8 cellular contexts compared by ENCODE assay signal in the genomic region with DNA sequence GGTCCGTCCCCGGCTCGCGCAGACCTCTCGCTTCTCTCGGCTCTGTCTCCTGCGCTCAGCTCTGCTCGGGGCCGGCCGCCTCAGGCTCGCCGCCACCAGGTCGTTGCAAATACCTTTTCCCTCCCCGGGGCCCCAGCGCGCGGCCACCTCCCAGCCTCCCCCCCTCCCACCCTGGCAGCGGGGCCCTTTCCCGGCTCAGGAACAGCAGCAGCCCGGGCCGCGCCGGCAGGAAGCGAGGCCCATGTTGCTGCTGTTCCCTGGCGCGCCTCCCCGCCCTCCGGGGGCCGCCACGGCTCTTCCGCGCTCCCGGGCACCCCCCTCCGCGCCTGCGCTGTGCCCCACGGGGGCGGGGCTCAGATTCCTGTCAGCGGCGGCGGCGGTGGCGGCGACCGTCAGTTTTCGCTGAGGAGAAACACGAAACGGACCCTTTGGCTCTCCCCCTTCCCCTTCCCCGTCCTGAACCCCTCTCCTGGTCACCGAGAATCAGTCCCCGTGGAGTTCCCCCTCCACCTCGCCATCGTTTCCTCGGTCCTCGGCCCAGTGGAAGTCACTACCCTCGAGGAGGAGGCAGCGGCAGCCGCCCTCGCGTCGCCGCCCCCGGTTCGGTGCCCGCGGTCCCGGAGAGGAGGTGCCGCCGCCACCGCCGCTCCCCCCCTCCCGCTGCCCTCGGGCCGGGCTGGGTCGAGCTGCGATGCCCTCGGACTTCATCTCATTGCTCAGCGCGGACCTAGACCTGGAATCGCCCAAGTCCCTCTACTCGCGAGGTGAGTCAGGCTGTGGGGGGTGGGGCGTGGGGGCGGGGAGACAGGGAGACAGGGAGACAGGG. TPM values are rescaled to one million over a fixed set of nuclear protein-coding genes. Genes with fewer than 3 reads are reported as not detected.
DNase-seq lines count a peak whose midpoint lies in the region; ATAC-seq lines count a peak whose summit lies in the region.

A gene with protein sequence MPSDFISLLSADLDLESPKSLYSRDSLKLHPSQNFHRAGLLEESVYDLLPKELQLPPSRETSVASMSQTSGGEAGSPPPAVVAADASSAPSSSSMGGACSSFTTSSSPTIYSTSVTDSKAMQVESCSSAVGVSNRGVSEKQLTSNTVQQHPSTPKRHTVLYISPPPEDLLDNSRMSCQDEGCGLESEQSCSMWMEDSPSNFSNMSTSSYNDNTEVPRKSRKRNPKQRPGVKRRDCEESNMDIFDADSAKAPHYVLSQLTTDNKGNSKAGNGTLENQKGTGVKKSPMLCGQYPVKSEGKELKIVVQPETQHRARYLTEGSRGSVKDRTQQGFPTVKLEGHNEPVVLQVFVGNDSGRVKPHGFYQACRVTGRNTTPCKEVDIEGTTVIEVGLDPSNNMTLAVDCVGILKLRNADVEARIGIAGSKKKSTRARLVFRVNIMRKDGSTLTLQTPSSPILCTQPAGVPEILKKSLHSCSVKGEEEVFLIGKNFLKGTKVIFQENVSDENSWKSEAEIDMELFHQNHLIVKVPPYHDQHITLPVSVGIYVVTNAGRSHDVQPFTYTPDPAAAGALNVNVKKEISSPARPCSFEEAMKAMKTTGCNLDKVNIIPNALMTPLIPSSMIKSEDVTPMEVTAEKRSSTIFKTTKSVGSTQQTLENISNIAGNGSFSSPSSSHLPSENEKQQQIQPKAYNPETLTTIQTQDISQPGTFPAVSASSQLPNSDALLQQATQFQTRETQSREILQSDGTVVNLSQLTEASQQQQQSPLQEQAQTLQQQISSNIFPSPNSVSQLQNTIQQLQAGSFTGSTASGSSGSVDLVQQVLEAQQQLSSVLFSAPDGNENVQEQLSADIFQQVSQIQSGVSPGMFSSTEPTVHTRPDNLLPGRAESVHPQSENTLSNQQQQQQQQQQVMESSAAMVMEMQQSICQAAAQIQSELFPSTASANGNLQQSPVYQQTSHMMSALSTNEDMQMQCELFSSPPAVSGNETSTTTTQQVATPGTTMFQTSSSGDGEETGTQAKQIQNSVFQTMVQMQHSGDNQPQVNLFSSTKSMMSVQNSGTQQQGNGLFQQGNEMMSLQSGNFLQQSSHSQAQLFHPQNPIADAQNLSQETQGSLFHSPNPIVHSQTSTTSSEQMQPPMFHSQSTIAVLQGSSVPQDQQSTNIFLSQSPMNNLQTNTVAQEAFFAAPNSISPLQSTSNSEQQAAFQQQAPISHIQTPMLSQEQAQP (N-terminal part only) (plus strand): TSS at position 356 of the 826 bp plus-strand sequence. CDS start 336 bp downstream, at position 692.

- CTCF ChIA-PET in CD4-positive, alpha-beta memory T cell (lab: Charles Lee; ENCODE audit: partially characterized antibody): interaction anchor here (1.1 kb wide), 1 partner anchor 9 kb away, joined by 3 read pairs; no protein-coding TSS in a partner anchor

- DNase-seq in CD4-positive, alpha-beta memory T cell: peak; percentile 82 to 99 (median 92)
- peak; percentile 74 for DNase-seq in OCI-M2 (lab: John Stamatoyannopoulos, UW; ENCODE audit: unreplicated experiment)
- DNase-seq in activated T-cell treated with anti-CD3 and anti-CD28 coated beads for 48 hours (ENCODE audit: low read depth): peak; percentile 93
- DNase-seq in epithelial cell of prostate (ENCODE audit: low read depth, low spot score): peak; percentile 16
- peak; percentile 88 for DNase-seq in mucosa of gallbladder (ENCODE audit: low spot score)
- DNase-seq in stimulated activated CD8-positive, alpha-beta memory T cell treated with anti-CD3 and anti-CD28 coated beads, Interleukin-4, amount 100 ng/mL, for 24 hours (ENCODE audit: low read depth): peak; percentile 82

- peak within 1 kb of the TSS; percentile 91 for H3K27ac ChIP-seq in CD4-positive, alpha-beta memory T cell (ENCODE audit: low read depth, low read length)
- peak within 1 kb of the TSS; percentile 95 for H3K27ac ChIP-seq in epithelial cell of prostate

- peak within 1 kb of the TSS; percentile 94 to 99 (median 97) for H3K27ac Mint-ChIP-seq in CD4-positive, alpha-beta memory T cell
- peak within 1 kb of the TSS; percentile 96 to 100 (median 98) for H3K27ac Mint-ChIP-seq in IgD-negative memory B cell

- intact Hi-C loops in CD4-positive, alpha-beta memory T cell (cut with micrococcal nuclease): loop anchor here (1.0 to 2.0 kb wide), 4 partner anchors 71 to 255 kb away; a partner anchor contains a TSS

- H3K9me3 Mint-ChIP-seq in CD4-positive, alpha-beta memory T cell: no peaks in the 10 kb centered on the region
- H3K9me3 Mint-ChIP-seq in IgD-negative memory B cell: no peaks in the 10 kb centered on the region

- peak; percentile 51 for ATAC-seq in GM21381 (IDR thresholded peaks at IDR 0.05; ENCODE audit: unreplicated experiment)

- no peaks in the 10 kb centered on the region for H3K36me3 ChIP-seq in CD4-positive, alpha-beta memory T cell (ENCODE audit: insufficient read depth, low read length)

- no peaks in the 10 kb centered on the region for H3K9me3 ChIP-seq in CD4-positive, alpha-beta memory T cell (ENCODE audit: control insufficient read depth in 1 of 2, low read length in 2 of 2)

- POLR2A ChIA-PET in CD4-positive, alpha-beta memory T cell (lab: Charles Lee; ENCODE audit: partially characterized antibody): interaction anchor here (0.5 to 2.9 kb wide), 11 partner anchors 14 to 433 kb away, joined by 3 to 17 read pairs (median 3); a partner anchor contains a TSS

- H3K27me3 Mint-ChIP-seq in CD4-positive, alpha-beta memory T cell: no peaks in the 10 kb centered on the region
- H3K27me3 Mint-ChIP-seq in IgD-negative memory B cell: no peaks in the 10 kb centered on the region

- peaks cover 0 to 20% of the 10 kb centered on the region in 2 donors for H3K36me3 Mint-ChIP-seq in CD4-positive, alpha-beta memory T cell
- no peaks in the 10 kb centered on the region for H3K36me3 Mint-ChIP-seq in IgD-negative memory B cell

- H3K27me3 ChIP-seq in CD4-positive, alpha-beta memory T cell (ENCODE audit: insufficient read depth, low read length): no peaks in the 10 kb centered on the region

- H3K4me3 ChIP-seq in CD4-positive, alpha-beta memory T cell (ENCODE audit: low read length in 2 of 2): peak within 1 kb of the TSS; percentile 92

- H3K4me1 ChIP-seq in CD4-positive, alpha-beta memory T cell (ENCODE audit: insufficient read depth, low read length): peaks cover 44% of the 10 kb centered on the region

- peak within 1 kb of the TSS; percentile 92 to 99 (median 98) for H3K4me3 Mint-ChIP-seq in CD4-positive, alpha-beta memory T cell
- peak within 1 kb of the TSS; percentile 95 to 100 (median 99) for H3K4me3 Mint-ChIP-seq in IgD-negative memory B cell

- peaks cover 28 to 58% (median 37%) of the 10 kb centered on the region in 4 donors for H3K4me1 Mint-ChIP-seq in CD4-positive, alpha-beta memory T cell
- peaks cover 30 to 32% (median 31%) of the 10 kb centered on the region in 3 donors for H3K4me1 Mint-ChIP-seq in IgD-negative memory B cell

RNA-seq across cellular contexts. Expression of the gene that starts here (rescaled TPM):
- 10 to 100 TPM; 29.2 to 35.6 TPM for total RNA-seq in CD4-positive, alpha-beta memory T cell
- polyA plus RNA-seq in CD4-positive, alpha-beta memory T cell: 1 to 10 TPM; 1.8 to 8.3 TPM
- 9.5 TPM for polyA plus RNA-seq in IgD-negative memory B cell
- total RNA-seq in mucosa of gallbladder: 31.4 TPM

Comparison
In these comparisons a context has a peak if more than half of its experiments do, and no peak if none do; other contexts are left out.
1. Peak in every context shown above with its lines: DNase-seq, ATAC-seq, H3K4me3 ChIP-seq and H3K27ac ChIP-seq.
2. DNase-seq: peak in every context shown above with its lines; median percentile 93 in activated T-cell treated with anti-CD3 and anti-CD28 coated beads for 48 hours; 92 in CD4-positive, alpha-beta memory T cell; 88 in mucosa of gallbladder; 82 in stimulated activated CD8-positive, alpha-beta memory T cell treated with anti-CD3 and anti-CD28 coated beads, Interleukin-4, amount 100 ng/mL, for 24 hours; 74 in OCI-M2; 16 in epithelial cell of prostate.